10 cellular contexts compared by ENCODE assay signal in the genomic region with DNA sequence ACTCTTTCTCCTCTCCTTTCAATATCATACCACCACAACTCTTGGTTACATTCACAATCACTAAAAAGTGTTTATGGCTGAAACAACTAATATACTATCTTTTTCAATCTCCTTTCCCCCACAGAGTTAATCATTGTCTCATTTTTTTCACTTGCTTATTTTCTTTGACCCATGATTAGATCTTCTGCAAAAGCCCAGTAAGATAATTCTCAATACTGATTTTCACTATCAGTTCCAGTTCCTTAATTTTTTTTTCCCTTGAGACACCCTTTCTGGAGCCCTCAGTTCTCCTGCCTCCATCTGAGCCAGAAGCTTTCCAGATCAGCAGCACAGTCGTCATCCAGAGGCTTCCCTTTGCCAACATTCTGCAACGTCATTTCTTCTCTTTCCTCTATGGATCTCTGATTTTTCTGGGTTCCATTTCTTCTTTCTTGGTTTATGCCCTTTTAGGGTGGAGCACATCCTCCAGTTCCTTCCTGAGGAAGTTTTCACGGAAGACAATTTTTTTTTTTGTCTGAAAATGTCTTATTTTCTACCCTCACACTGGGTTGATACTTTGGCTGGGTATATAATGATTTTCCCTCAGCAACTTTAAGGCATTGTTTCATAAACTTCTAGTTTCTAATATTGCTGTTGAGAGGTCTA.
DNase-seq lines count a peak whose midpoint lies in the region; ATAC-seq, FAIRE-seq and TF ChIP-seq lines count a peak whose summit lies in the region.
"Had no signal": no experiment of that assay in that cellular context is flagged by ENCODE, and none has a peak within 500 bp of the region (broad histone marks: within the 10 kb centered on the region; RNA-seq: fewer than 3 reads in every experiment).

No MANE protein-coding gene starts in this region.

- peak; percentile 57 for ATAC-seq in GM19023 (IDR thresholded peaks at IDR 0.05; ENCODE audit: unreplicated experiment)
- ATAC-seq in HG02588 (IDR thresholded peaks at IDR 0.05; ENCODE audit: unreplicated experiment), result peak; percentile 56

- no peaks in the 10 kb centered on the region for H3K27me3 ChIP-seq in HL-60 (ENCODE audit: insufficient read depth, poor library complexity, severe bottlenecking)
- no peaks in the 10 kb centered on the region for H3K27me3 ChIP-seq in spleen (replicated peaks in 1 of 7)
- H3K27me3 ChIP-seq: vagina had no signal

- WGBS in spleen, 5 donors, result 19 to 43% (median 34%) methylated on average over 3 of the region's 3 CpGs

- no peak for TF ChIP-seq POLR2A in spleen (IDR thresholded peaks at IDR 0.05)

- peaks cover 0 to 24% (median 14%) of the 10 kb centered on the region in 8 donors for H3K9me3 ChIP-seq in spleen
- H3K9me3 ChIP-seq: vagina had no signal

- FAIRE-seq in frontal cortex (lab: Jason Lieb, UNC), result no peak

- TF ChIP-seq CTCF in HL-60 (IDR thresholded peaks at IDR 0.05; ENCODE audit: insufficient read depth, low read length) (no peak), spleen (IDR thresholded peaks at IDR 0.05 in 8 of 11, conservative IDR thresholded peaks at IDR 0.05 in 3 of 11) (no peak)

- DNase-seq in HL-60 (ENCODE audit: low read depth in 1 of 2, low spot score in 1 of 2) (no peak), spleen (no peak), frontal cortex (ENCODE audit: low spot score in 2 of 2) (no peak), head of caudate nucleus (no peak), hepatic stellate cell (ENCODE audit: low spot score) (no peak)
- DNase-seq: stimulated activated CD4-positive, alpha-beta T cell treated with anti-CD3 and anti-CD28 coated beads, Interleukin-2, amount 100 ng/mL, for 48 hours; WERI-Rb-1 had no signal

- H3K36me3 ChIP-seq in spleen, result no peaks in the 10 kb centered on the region
- H3K36me3 ChIP-seq: vagina, WERI-Rb-1 had no signal

- H3K27ac ChIP-seq in HL-60 (replicated peaks) (peak overlapping the region; percentile 11), spleen (peak overlapping the region in 7 of 8 donors; percentile 61 to 85 (median 75))
- H3K27ac ChIP-seq: vagina, WERI-Rb-1 had no signal

- H3K4me1 ChIP-seq in spleen, result peaks cover 3 to 68% (median 39%) of the 10 kb centered on the region in 6 donors

- intact Hi-C loops in spleen (cut with DNase I; ENCODE audit: low total_unique reads), result no loop called here
- intact Hi-C loops in head of caudate nucleus (cut with DNase I), result no loop called here

- H3K4me3 ChIP-seq in HL-60 (replicated peaks; ENCODE audit: insufficient read depth, low read length) (no peak overlapping the region), spleen (peak overlapping the region in 1 of 8 donors; percentile 25)
- H3K4me3 ChIP-seq: vagina had no signal
